ENCODE assay signal across 8 cellular contexts in genomic region chr1:192805832-192806323, GRCh38. TPM values are rescaled to one million over a fixed set of nuclear protein-coding genes. Genes with fewer than 3 reads are reported as not detected.
DNase-seq lines count a peak whose midpoint lies in the region; ATAC-seq and TF ChIP-seq lines count a peak whose summit lies in the region.

No MANE protein-coding gene starts in this region.

- H3K18ac ChIP-seq in mesenchymal stem cell (ENCODE audit: low read depth in 1 of 2, low read length in 2 of 2) = no peak overlapping the region

- no peak overlapping the region for H2BK5ac ChIP-seq in mesenchymal stem cell (ENCODE audit: low read depth, low read length, poor library complexity, severe bottlenecking)

- H3K9me2 ChIP-seq in OCI-LY1 (ENCODE audit: low read depth, low read length) = no peaks in the 10 kb centered on the region

- peak; percentile 30 to 48 for DNase-seq in activated T-cell treated with anti-CD3 and anti-CD28 coated beads, Interleukin-2, amount 50 U/mL, for 72 hours
- no peak for DNase-seq in activated T-cell treated with anti-CD3 and anti-CD28 coated beads, Interleukin-2, amount 50 U/mL, for 1 hour
- DNase-seq in cerebellum (ENCODE audit: low spot score) (peak; percentile 15), mesenchymal stem cell (peak; percentile 96), posterior vena cava (ENCODE audit: low spot score) (no peak)

- H2BK15ac ChIP-seq in mesenchymal stem cell (ENCODE audit: low read depth, poor library complexity, severe bottlenecking) = no peak overlapping the region

- H3K4me1 ChIP-seq in OCI-LY1 (ENCODE audit: insufficient read depth, low read length, severe bottlenecking) = peaks cover 42% of the 10 kb centered on the region
- H3K4me1 ChIP-seq in mesenchymal stem cell (ENCODE audit: control insufficient read depth, insufficient read depth, low read depth, low read length) = peaks cover 3% of the 10 kb centered on the region

- no peaks in the 10 kb centered on the region for H3K27me3 ChIP-seq in OCI-LY1 (ENCODE audit: insufficient read depth, low read length)
- H3K27me3 ChIP-seq in mesenchymal stem cell (ENCODE audit: control insufficient read depth in 1 of 2, insufficient read depth in 1 of 2, low read length in 2 of 2) = no peaks in the 10 kb centered on the region

- H3K27me3 Mint-ChIP-seq in activated T-cell treated with anti-CD3 and anti-CD28 coated beads, Interleukin-2, amount 50 U/mL, for 72 hours (ENCODE audit: low read depth) = peaks cover 4% of the 10 kb centered on the region

- no peak overlapping the region for H2BK120ac ChIP-seq in mesenchymal stem cell (ENCODE audit: low read depth, low read length)

- H2AK5ac ChIP-seq in mesenchymal stem cell (ENCODE audit: low read length, severe bottlenecking) = no peak overlapping the region

- H3K4me3 ChIP-seq in OCI-LY1 (ENCODE audit: low read depth, low read length, poor library complexity, severe bottlenecking) = no peak overlapping the region
- H3K4me3 ChIP-seq in mesenchymal stem cell (ENCODE audit: insufficient read depth in 1 of 2, low read depth in 1 of 2, low read length in 2 of 2) = no peak overlapping the region

- no peak overlapping the region for H3K4me2 ChIP-seq in OCI-LY1 (ENCODE audit: low read length)
- H3K4me2 ChIP-seq in mesenchymal stem cell (ENCODE audit: low read length, poor library complexity, severe bottlenecking) = no peak overlapping the region

- no peaks in the 10 kb centered on the region for H3K9me3 Mint-ChIP-seq in activated T-cell treated with anti-CD3 and anti-CD28 coated beads, Interleukin-2, amount 50 U/mL, for 72 hours

- H3K9ac ChIP-seq in OCI-LY1 (ENCODE audit: low read length) (no peak overlapping the region), mesenchymal stem cell (ENCODE audit: low read length) (peak overlapping the region; percentile 92)

- WGBS in mesenchymal stem cell = no CpG with 5 or more reads among the region's 2 CpGs

- peaks cover 3% of the 10 kb centered on the region in 2 donors for H3K36me3 Mint-ChIP-seq in activated T-cell treated with anti-CD3 and anti-CD28 coated beads, Interleukin-2, amount 50 U/mL, for 72 hours (ENCODE audit: insufficient read depth in 2 of 2)

- H3K4me3 Mint-ChIP-seq in activated T-cell treated with anti-CD3 and anti-CD28 coated beads, Interleukin-2, amount 50 U/mL, for 72 hours = peak overlapping the region in 1 of 2 donors; percentile 56

- peak; percentile 20 for ATAC-seq in activated T-cell treated with anti-CD3 and anti-CD28 coated beads, Interleukin-2, amount 50 U/mL, for 72 hours (replicated peaks in 1 of 2)
- ATAC-seq in GM19468 (IDR thresholded peaks at IDR 0.05; ENCODE audit: extremely low read depth, unreplicated experiment) (peak; percentile 11), HG03521 (IDR thresholded peaks at IDR 0.05; ENCODE audit: unreplicated experiment) (peak; percentile 13)

- no peak overlapping the region for H4K8ac ChIP-seq in mesenchymal stem cell (ENCODE audit: low read length)

- H2AFZ ChIP-seq in OCI-LY1 (ENCODE audit: low read length) (no peak overlapping the region), mesenchymal stem cell (ENCODE audit: low read depth, low read length) (no peak overlapping the region)

- H4K20me1 ChIP-seq in OCI-LY1 (ENCODE audit: insufficient read depth, low read length) = no peaks in the 10 kb centered on the region

- no peak overlapping the region for H3K23ac ChIP-seq in mesenchymal stem cell (ENCODE audit: low read length in 2 of 2)

- H3K4me1 Mint-ChIP-seq in activated T-cell treated with anti-CD3 and anti-CD28 coated beads, Interleukin-2, amount 50 U/mL, for 72 hours (ENCODE audit: low read depth) = peaks cover 36% of the 10 kb centered on the region

- intact Hi-C loops in posterior vena cava (cut with DNase I) = loop anchor here in 1 of 2 donors (10.0 kb wide), 2 partner anchors 219 to 331 kb away; no protein-coding TSS in a partner anchor

- peaks cover 7% of the 10 kb centered on the region; the same call in 1 of the 2 replicates for H3K36me3 ChIP-seq in OCI-LY1 (ENCODE audit: insufficient read depth, low read length)
- H3K36me3 ChIP-seq in mesenchymal stem cell (ENCODE audit: control insufficient read depth in 1 of 2, insufficient read depth in 2 of 2, low read depth in 1 of 2, low read length in 2 of 2) = peaks cover 0 to 9% of the 10 kb centered on the region in 2 experiments

- no peak overlapping the region for H2BK12ac ChIP-seq in mesenchymal stem cell (ENCODE audit: low read length in 2 of 2)

- no peaks in the 10 kb centered on the region for H3K9me3 ChIP-seq in OCI-LY1 (ENCODE audit: low read length)
- no peaks in the 10 kb centered on the region for H3K9me3 ChIP-seq in mesenchymal stem cell (ENCODE audit: control insufficient read depth, low read length)

- no peak overlapping the region for H3K14ac ChIP-seq in mesenchymal stem cell (ENCODE audit: low read length in 2 of 2)

- H3K27ac ChIP-seq in OCI-LY1 (ENCODE audit: low read depth, low read length, poor library complexity, severe bottlenecking) (no peak overlapping the region), mesenchymal stem cell (ENCODE audit: low read length, poor library complexity, severe bottlenecking) (no peak overlapping the region)

- H3K27ac Mint-ChIP-seq in activated T-cell treated with anti-CD3 and anti-CD28 coated beads, Interleukin-2, amount 50 U/mL, for 72 hours = peak overlapping the region; percentile 98

- H3K4ac ChIP-seq in mesenchymal stem cell (ENCODE audit: low read depth in 1 of 2, low read length in 2 of 2) = no peak overlapping the region

- H3K79me2 ChIP-seq in OCI-LY1 (ENCODE audit: insufficient read depth, low read length) = peaks cover 5% of the 10 kb centered on the region; the same call in 1 of the 2 replicates

- H3K79me1 ChIP-seq in mesenchymal stem cell (replicated peaks; ENCODE audit: low read length, poor library complexity, severe bottlenecking) = no peaks in the 10 kb centered on the region

- TF ChIP-seq CTCF in OCI-LY1 (IDR thresholded peaks at IDR 0.05; ENCODE audit: low read length) = peak; percentile 68

- H3F3A ChIP-seq in OCI-LY1 (ENCODE audit: insufficient read depth, low read length) = peaks cover 6% of the 10 kb centered on the region

- no peak overlapping the region for H4K91ac ChIP-seq in mesenchymal stem cell (ENCODE audit: low read length)

RNA-seq across cellular contexts. Expression of gene RGS2, which starts 3.0 kb away (rescaled TPM):
- total RNA-seq in activated T-cell treated with anti-CD3 and anti-CD28 coated beads, Interleukin-2, amount 50 U/mL, for 72 hours = 10 to 100 TPM; 20.0 to 21.1 TPM
- total RNA-seq in cerebellum = 10.7 TPM
- polyA plus RNA-seq in mesenchymal stem cell (2013, experiment 1 of 2) = 71.9 TPM
- polyA plus RNA-seq in mesenchymal stem cell (2013, experiment 2 of 2) = 72.5 TPM
- 10 to 100 TPM; 70.8 to 96.2 TPM for total RNA-seq in posterior vena cava

Comparison
In these comparisons a context has a peak if more than half of its experiments do, and no peak if none do; other contexts are left out.
1. DNase-seq: peak in activated T-cell treated with anti-CD3 and anti-CD28 coated beads, Interleukin-2, amount 50 U/mL, for 72 hours (2 of 2), cerebellum (single experiment) and mesenchymal stem cell (single experiment); none in activated T-cell treated with anti-CD3 and anti-CD28 coated beads, Interleukin-2, amount 50 U/mL, for 1 hour (single experiment) and posterior vena cava (single experiment).
2. Peak in every context shown above with its lines, with median percentiles within 50 percentile points of each other: ATAC-seq.